ENCODE assay signal across 20 cellular contexts in the genomic region with DNA sequence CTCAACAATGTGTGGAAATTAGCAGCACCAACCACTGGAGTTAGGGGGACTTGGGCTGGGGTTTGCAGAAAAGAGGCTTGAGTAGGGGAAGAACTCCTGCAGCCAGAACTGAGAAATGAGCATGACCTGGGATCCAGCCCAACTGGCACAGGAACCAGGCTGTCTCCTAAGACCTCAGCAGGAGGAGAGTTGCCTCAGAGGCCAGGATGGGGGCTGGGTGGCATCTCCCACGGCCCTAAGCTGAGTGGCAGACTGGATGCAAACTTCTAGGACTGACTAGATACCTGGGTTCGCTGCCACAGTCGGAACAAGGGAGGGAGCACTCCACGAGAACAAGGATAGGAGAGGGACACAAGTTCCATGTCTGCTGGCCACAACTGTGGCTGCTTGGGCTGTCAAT.
"Had no signal": no experiment of that assay in that cellular context is flagged by ENCODE, and none has a peak within 500 bp of the region (broad histone marks: within the 10 kb centered on the region; RNA-seq: fewer than 3 reads in every experiment).

No MANE protein-coding gene starts in this region.

- DNase-seq: activated CD4-positive, alpha-beta T cell treated with anti-CD3 and anti-CD28 coated beads, Interleukin-2, amount 10 ng/mL, durations not matched to agents 7 days and 5 days; activated CD8-positive, alpha-beta T cell treated with anti-CD3 and anti-CD28 coated beads, Interleukin-2, amount 10 ng/mL, durations not matched to agents 7 days and 5 days; activated naive CD4-positive, alpha-beta T cell treated with anti-CD3 and anti-CD28 coated beads, Interleukin-2, amount 10 ng/mL, durations not matched to agents 7 days and 5 days; activated naive CD8-positive, alpha-beta T cell treated with anti-CD3 and anti-CD28 coated beads, Interleukin-2, amount 50 U/mL, for 24 hours; activated T-cell treated with anti-CD3 and anti-CD28 coated beads, Interleukin-2, amount 50 U/mL, for 4 hours; aorta; cerebellar nuclear complex; effector CD4-positive, alpha-beta T cell; esophagus squamous epithelium; left cardiac atrium; midbrain; stimulated activated naive CD8-positive, alpha-beta T cell treated with anti-CD3 and anti-CD28 coated beads, Interleukin-15, Interleukin-2, amounts not matched to agents 100 U/mL and 50 U/mL, for 24 hours; substantia nigra; T-cell; uterus had no signal

- H3K4me3 ChIP-seq: esophagus squamous epithelium, gastroesophageal sphincter, skin epidermis, tibial nerve, uterus had no signal

- H3K27ac ChIP-seq: esophagus squamous epithelium, gastroesophageal sphincter, skin epidermis, tibial nerve, uterus had no signal

- H3K36me3 ChIP-seq: uterus had no signal

- H3K27me3 ChIP-seq: esophagus squamous epithelium, gastroesophageal sphincter, tibial nerve, uterus had no signal

- ATAC-seq: activated CD4-positive, CD25-positive, alpha-beta regulatory T cell treated with anti-CD3 and anti-CD28 coated beads, Interleukin-2, amount 50 U/mL, for 24 hours; activated CD8-positive, alpha-beta T cell treated with anti-CD3 and anti-CD28 coated beads, Interleukin-2, amount 10 ng/mL, durations not matched to agents 7 days and 5 days; activated naive CD8-positive, alpha-beta T cell treated with anti-CD3 and anti-CD28 coated beads, Interleukin-2, amount 50 U/mL, for 24 hours; activated T-cell treated with anti-CD3 and anti-CD28 coated beads, Interleukin-2, amount 50 U/mL, for 4 hours; gastroesophageal sphincter; SK-N-SH treated with all-trans-retinoic acid at 6 μM for 48 hours; stimulated activated naive CD8-positive, alpha-beta T cell treated with anti-CD3 and anti-CD28 coated beads, Interleukin-15, Interleukin-2, amounts not matched to agents 100 U/mL and 50 U/mL, for 24 hours; T-cell had no signal

- H3K4me1 ChIP-seq: esophagus squamous epithelium, gastroesophageal sphincter, tibial nerve, uterus had no signal
